In the genomic region with DNA sequence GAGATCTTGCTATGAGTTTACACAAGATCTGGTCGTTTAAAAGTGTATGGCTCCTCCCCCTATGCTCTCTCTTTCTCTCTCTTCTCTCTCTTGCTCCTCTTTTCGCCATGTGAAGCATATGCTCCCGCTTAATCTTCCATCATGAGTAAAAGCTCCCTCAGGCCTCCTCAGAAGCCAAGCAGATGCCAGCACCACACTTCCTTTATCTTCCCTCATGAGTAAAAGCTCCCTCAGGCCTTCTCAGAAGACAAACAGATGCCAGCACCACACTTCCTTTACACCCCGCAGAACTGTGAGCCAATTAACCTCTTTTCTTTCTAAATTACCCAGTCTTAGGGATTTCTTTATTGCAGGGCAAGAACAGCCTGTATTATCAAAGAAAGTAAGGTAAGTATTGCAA, we compare ENCODE assay signal across 24 cellular contexts.
DNase-seq lines count a peak whose midpoint lies in the region; ATAC-seq, FAIRE-seq and TF ChIP-seq lines count a peak whose summit lies in the region.
"Had no signal": no experiment of that assay in that cellular context is flagged by ENCODE, and none has a peak within 500 bp of the region (broad histone marks: within the 10 kb centered on the region; RNA-seq: fewer than 3 reads in every experiment).

No MANE protein-coding gene starts in this region.

- ATAC-seq in HG02981 (IDR thresholded peaks at IDR 0.05; ENCODE audit: unreplicated experiment), result no peak
- ATAC-seq: HepG2, K562 had no signal

- DNase-seq in NCI-H2171 treated with DMSO at 0.1 percent for 48 hours (lab: John Stamatoyannopoulos, UW), result peak; percentile 17
- DNase-seq in NCI-H2171 (lab: John Stamatoyannopoulos, UW), result no peak
- peak; percentile 30 for DNase-seq in M059J (ENCODE audit: low read depth)
- no peak for DNase-seq in bronchial epithelial cell (ENCODE audit: low read depth)
- no peak for DNase-seq in head of caudate nucleus
- no peak for DNase-seq in HK-2 (ENCODE audit: unreplicated experiment)
- no peak for DNase-seq in BE2C
- DNase-seq: CD4-positive, CD25-positive, alpha-beta regulatory T cell; GDM1; MG63; NCI-H1105 treated with DMSO at 0.1 percent for 48 hours; NCI-H146; NCI-H1930; NCI-H2107; NCI-H526 treated with DMSO at 0.1 percent for 48 hours; Peyer's patch; SHP77 treated with DMSO at 0.1 percent for 48 hours had no signal

- H3K36me3 ChIP-seq in bronchial epithelial cell (ENCODE audit: control insufficient read depth, insufficient read depth, low read length), result no peaks in the 10 kb centered on the region
- no peaks in the 10 kb centered on the region for H3K36me3 ChIP-seq in BE2C
- H3K36me3 ChIP-seq: BLaER1, MG63, Peyer's patch had no signal

- intact Hi-C loops in head of caudate nucleus (cut with DNase I), result no loop called here

- H3K27me3 ChIP-seq in bronchial epithelial cell (ENCODE audit: control insufficient read depth, insufficient read depth, low read length) (no peaks in the 10 kb centered on the region), BE2C (no peaks in the 10 kb centered on the region)
- H3K27me3 ChIP-seq: BLaER1, MG63, Peyer's patch had no signal

- TF ChIP-seq CTCF in bronchial epithelial cell (IDR thresholded peaks at IDR 0.05; ENCODE audit: insufficient read depth, low read length, severe bottlenecking) (no peak), BE2C (IDR thresholded peaks at IDR 0.05; ENCODE audit: low read depth, low read length) (no peak)

- H3K4me3 ChIP-seq in bronchial epithelial cell (ENCODE audit: low read depth, low read length) (no peak overlapping the region), BE2C (ENCODE audit: low read depth, low read length) (no peak overlapping the region)
- H3K4me3 ChIP-seq: BLaER1, K562, MG63, Peyer's patch had no signal

- FAIRE-seq in bronchial epithelial cell (lab: Jason Lieb, UNC), result peak; percentile 13
- FAIRE-seq: D721Med, GM12891, H54, HepG2, K562 had no signal

- H3K9me3 ChIP-seq in BE2C, result no peaks in the 10 kb centered on the region; the same call in 1 of the 2 replicates
- H3K9me3 ChIP-seq: BLaER1, MG63, Peyer's patch had no signal

- H3K4me1 ChIP-seq in BE2C, result no peaks in the 10 kb centered on the region; the same call in 1 of the 2 replicates
- H3K4me1 ChIP-seq: BLaER1, Peyer's patch had no signal

Comparison
In these comparisons a context has a peak if more than half of its experiments do, and no peak if none do; other contexts are left out.
1. DNase-seq: peak in NCI-H2171 treated with DMSO at 0.1 percent for 48 hours (single experiment) and M059J (single experiment); none in NCI-H2171 (single experiment), bronchial epithelial cell (single experiment), head of caudate nucleus (0 of 42), HK-2 (single experiment) and BE2C (single experiment).